23 cellular contexts compared by ENCODE assay signal in the genomic region with DNA sequence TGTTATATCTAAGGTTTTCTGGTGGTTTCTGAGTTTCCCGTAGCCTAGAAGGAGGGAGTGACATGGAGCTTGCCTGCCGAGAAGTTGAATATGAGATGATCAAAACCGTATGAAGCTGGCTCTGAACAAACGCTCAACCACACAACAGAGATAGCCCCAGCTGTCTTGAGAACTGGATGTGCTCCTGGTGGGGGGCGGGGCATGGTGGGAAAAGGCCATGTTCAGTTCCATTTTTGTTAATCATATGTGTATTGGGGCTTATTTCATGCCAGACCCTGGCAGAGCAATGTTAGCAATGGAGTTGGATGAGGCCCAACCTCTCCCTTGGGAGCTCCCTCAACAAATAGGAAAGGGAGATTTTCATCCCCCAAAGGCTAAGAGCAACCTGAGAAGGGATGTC. TPM values are rescaled to one million over a fixed set of nuclear protein-coding genes. Genes with fewer than 3 reads are reported as not detected.
"Had no signal": no experiment of that assay in that cellular context is flagged by ENCODE, and none has a peak within 500 bp of the region (broad histone marks: within the 10 kb centered on the region; RNA-seq: fewer than 3 reads in every experiment).

No MANE protein-coding gene starts in this region.

- H3K27me3 Mint-ChIP-seq: activated CD8-positive, alpha-beta T cell treated with anti-CD3 and anti-CD28 coated beads for 36 hours; activated naive CD8-positive, alpha-beta T cell treated with anti-CD3 and anti-CD28 coated beads, Interleukin-2, amount 50 U/mL, for 24 hours; stimulated activated naive CD8-positive, alpha-beta T cell treated with anti-CD3 and anti-CD28 coated beads, Interleukin-15, amount 100 ng/mL, for 72 hours had no signal

- H3K36me3 Mint-ChIP-seq: naive thymus-derived CD4-positive, alpha-beta T cell; T-cell had no signal

- H3K9me3 Mint-ChIP-seq: activated CD8-positive, alpha-beta T cell treated with anti-CD3 and anti-CD28 coated beads for 36 hours; activated naive CD8-positive, alpha-beta T cell treated with anti-CD3 and anti-CD28 coated beads, Interleukin-2, amount 50 U/mL, for 24 hours; naive thymus-derived CD4-positive, alpha-beta T cell; stimulated activated naive CD8-positive, alpha-beta T cell treated with anti-CD3 and anti-CD28 coated beads, Interleukin-15, amount 100 ng/mL, for 72 hours; T-cell had no signal

- H3K27ac ChIP-seq: lower lobe of right lung, right lobe of liver, vagina, VCaP had no signal

- H3K36me3 ChIP-seq: lower lobe of right lung, right lobe of liver, vagina had no signal

- ATAC-seq: activated CD8-positive, alpha-beta T cell treated with anti-CD3 and anti-CD28 coated beads for 36 hours; activated naive CD8-positive, alpha-beta T cell treated with anti-CD3 and anti-CD28 coated beads, Interleukin-2, amount 50 U/mL, for 24 hours; lower lobe of right lung; naive thymus-derived CD4-positive, alpha-beta T cell; right lobe of liver; stimulated activated naive CD8-positive, alpha-beta T cell treated with anti-CD3 and anti-CD28 coated beads, Interleukin-15, amount 100 ng/mL, for 72 hours; T-cell had no signal

- H3K27ac Mint-ChIP-seq: activated CD8-positive, alpha-beta T cell treated with anti-CD3 and anti-CD28 coated beads for 36 hours; activated naive CD8-positive, alpha-beta T cell treated with anti-CD3 and anti-CD28 coated beads, Interleukin-2, amount 50 U/mL, for 24 hours; naive thymus-derived CD4-positive, alpha-beta T cell; stimulated activated naive CD8-positive, alpha-beta T cell treated with anti-CD3 and anti-CD28 coated beads, Interleukin-15, amount 100 ng/mL, for 72 hours; T-cell had no signal

- H3K4me3 ChIP-seq: coronary artery, lower lobe of right lung, right lobe of liver, vagina had no signal

- DNase-seq: activated CD8-positive, alpha-beta memory T cell treated with anti-CD3 and anti-CD28 coated beads, Interleukin-2, amount 50 U/mL, for 48 hours; activated CD8-positive, alpha-beta T cell treated with anti-CD3 and anti-CD28 coated beads for 36 hours; activated naive CD4-positive, alpha-beta T cell; activated naive CD8-positive, alpha-beta T cell treated with anti-CD3 and anti-CD28 coated beads, Interleukin-2, amount 50 U/mL, for 24 hours; caudate nucleus; effector CD4-positive, alpha-beta T cell; hippocampal formation; kidney glomerular epithelial cell; lower lobe of right lung; midbrain; naive thymus-derived CD4-positive, alpha-beta T cell; posterior cingulate gyrus; right lobe of liver; stimulated activated CD4-positive, alpha-beta T cell treated with anti-CD3 and anti-CD28 coated beads, Interleukin-15, amount 100 ng/mL, for 24 hours; stimulated activated CD4-positive, alpha-beta T cell treated with anti-CD3 and anti-CD28 coated beads, Interleukin-4, amount 100 ng/mL, for 4 hours; stimulated activated naive CD8-positive, alpha-beta T cell treated with anti-CD3 and anti-CD28 coated beads, Interleukin-15, amount 100 ng/mL, for 72 hours; T-cell; T1000 had no signal

- H3K27me3 ChIP-seq: right lobe of liver, vagina had no signal

- H3K9me3 ChIP-seq: lower lobe of right lung, right lobe of liver, vagina had no signal

- H3K4me3 Mint-ChIP-seq: activated CD8-positive, alpha-beta T cell treated with anti-CD3 and anti-CD28 coated beads for 36 hours; activated naive CD8-positive, alpha-beta T cell treated with anti-CD3 and anti-CD28 coated beads, Interleukin-2, amount 50 U/mL, for 24 hours; naive thymus-derived CD4-positive, alpha-beta T cell; stimulated activated naive CD8-positive, alpha-beta T cell treated with anti-CD3 and anti-CD28 coated beads, Interleukin-15, amount 100 ng/mL, for 72 hours; T-cell had no signal

RNA-seq across cellular contexts. Expression of a gene that starts 4.8 kb away (rescaled TPM):
- total RNA-seq: activated CD8-positive, alpha-beta T cell treated with anti-CD3 and anti-CD28 coated beads for 36 hours; endothelial cell of umbilical vein; fibroblast of lung; naive thymus-derived CD4-positive, alpha-beta T cell; T-cell had no signal
- polyA plus RNA-seq: endothelial cell of umbilical vein; fibroblast of lung; naive thymus-derived CD4-positive, alpha-beta T cell had no signal

RNA-seq across cellular contexts. Expression of a gene that starts 23.7 kb away (rescaled TPM):
- total RNA-seq: activated CD8-positive, alpha-beta T cell treated with anti-CD3 and anti-CD28 coated beads for 36 hours; endothelial cell of umbilical vein; fibroblast of lung; naive thymus-derived CD4-positive, alpha-beta T cell had no signal
- polyA plus RNA-seq: fibroblast of lung; naive thymus-derived CD4-positive, alpha-beta T cell had no signal

RNA-seq across cellular contexts. Expression of a gene that starts 23.8 kb away (rescaled TPM):
- total RNA-seq: endothelial cell of umbilical vein; fibroblast of lung; lower lobe of right lung; naive thymus-derived CD4-positive, alpha-beta T cell; right lobe of liver; T-cell; vagina had no signal
- polyA plus RNA-seq: endothelial cell of umbilical vein; fibroblast of lung; naive thymus-derived CD4-positive, alpha-beta T cell had no signal
